In the genomic region with DNA sequence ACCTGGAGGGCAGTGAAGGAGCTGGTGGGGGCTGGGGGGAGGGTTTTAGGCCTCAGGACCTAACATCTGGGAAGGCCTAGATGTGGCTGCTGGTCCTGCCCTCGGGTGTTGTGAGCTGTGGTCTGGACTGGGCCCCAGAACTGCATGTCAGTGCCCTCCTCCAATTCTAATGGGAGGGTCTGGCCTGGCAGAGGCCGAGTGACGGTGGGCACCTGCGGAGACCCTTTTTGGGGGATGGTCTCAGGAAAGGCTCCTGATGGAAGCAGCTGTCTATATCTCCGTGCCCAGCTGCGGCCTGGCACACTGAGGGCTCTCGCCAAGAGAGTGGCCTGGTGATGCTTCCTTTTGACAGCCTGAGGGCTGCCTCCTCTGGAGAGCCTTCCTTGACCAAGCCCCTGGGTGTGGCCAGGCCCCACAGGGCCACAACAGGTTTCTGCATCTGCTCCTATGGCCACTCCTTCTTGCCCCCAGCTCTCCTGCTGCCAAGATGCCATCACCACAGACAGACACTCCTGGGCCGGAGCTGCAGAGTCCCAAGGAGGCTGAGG, we compare ENCODE assay signal across 21 cellular contexts. TPM values are rescaled to one million over a fixed set of nuclear protein-coding genes. Genes with fewer than 3 reads are reported as not detected.
DNase-seq lines count a peak whose midpoint lies in the region; ATAC-seq, FAIRE-seq and TF ChIP-seq lines count a peak whose summit lies in the region.
"Had no signal": no experiment of that assay in that cellular context is flagged by ENCODE, and none has a peak within 500 bp of the region (broad histone marks: within the 10 kb centered on the region; RNA-seq: fewer than 3 reads in every experiment).

No MANE protein-coding gene starts in this region.

- peaks cover 57% of the 10 kb centered on the region for H3K4me1 Mint-ChIP-seq in nephron progenitor cell
- H3K4me1 Mint-ChIP-seq in stimulated activated effector memory CD8-positive, alpha-beta T cell treated with anti-CD3 and anti-CD28 coated beads, Interleukin-12 subunit alpha, Interleukin-12 subunit beta, amount 100 ng/mL, for 72 hours = peaks cover 7% of the 10 kb centered on the region

- RAD21 ChIA-PET in GM12878 (lab: Charles Lee; ENCODE audit: unreplicated experiment) = interaction anchor here (0.6 to 3.2 kb wide), 6 partner anchors 26 to 403 kb away, joined by 3 to 14 read pairs (median 6); no protein-coding TSS in a partner anchor

- no peak overlapping the region for H2AFZ ChIP-seq in GM12878 (ENCODE audit: control insufficient read depth, low read depth, low read length)

- H3K36me3 ChIP-seq in H7 (replicated peaks; ENCODE audit: control insufficient read depth, insufficient read depth, low read length) (no peaks in the 10 kb centered on the region), GM12878 (ENCODE audit: control insufficient read depth in 2 of 2, insufficient read depth in 2 of 2, low read length in 1 of 2) (no peaks in the 10 kb centered on the region)

- TF ChIP-seq EP300 in GM12878 (IDR thresholded peaks at IDR 0.05; ENCODE audit: borderline replicate concordance in 1 of 2, control insufficient read depth in 1 of 2, low read depth in 2 of 2, low read length in 2 of 2) = no peak

- 87% methylated on average over 8 of the region's 8 CpGs for WGBS in GM12878 (ENCODE audit: insufficient coverage, insufficient replicate concordance, low lambda C conversion rate, missing lambda C conversion rate)

- no peaks in the 10 kb centered on the region for H4K20me1 ChIP-seq in GM12878 (ENCODE audit: control insufficient read depth, insufficient read depth)

- H3K4me1 ChIP-seq in GM12878 (ENCODE audit: control insufficient read depth, insufficient read depth, low read length) = peaks cover 18% of the 10 kb centered on the region

- TF ChIP-seq CTCF in GM12878 (IDR thresholded peaks at IDR 0.05 in 2 of 3, conservative IDR thresholded peaks at IDR 0.05 in 1 of 3; ENCODE audit: control insufficient read depth in 2 of 3, extremely low read depth in 1 of 3, insufficient read depth in 1 of 3, low read depth in 3 of 3, low read length in 3 of 3) = no peak
- TF ChIP-seq CTCF in nephron progenitor cell (IDR thresholded peaks at IDR 0.05) = no peak

- ATAC-seq in GM12878 (peak; percentile 4; the same call in 1 of the 3 replicates), HG02981 (IDR thresholded peaks at IDR 0.05; ENCODE audit: unreplicated experiment) (no peak), HG02840 (IDR thresholded peaks at IDR 0.05; ENCODE audit: low FRiP score, unreplicated experiment) (no peak)
- ATAC-seq in stimulated activated effector memory CD8-positive, alpha-beta T cell treated with anti-CD3 and anti-CD28 coated beads, Interleukin-12 subunit alpha, Interleukin-12 subunit beta, amount 100 ng/mL, for 72 hours = no peak
- ATAC-seq: Panc1 had no signal

- SMC1A ChIA-PET in GM12878 (lab: Charles Lee; ENCODE audit: uncharacterized antibody, unreplicated experiment) = interaction anchor here (1.0 to 1.8 kb wide), 5 partner anchors 21 to 405 kb away, joined by 3 to 6 read pairs (median 3); no protein-coding TSS in a partner anchor

- H3K4me2 ChIP-seq in GM12878 (ENCODE audit: control insufficient read depth, insufficient read depth) = no peak overlapping the region

- peaks cover 18% of the 10 kb centered on the region for H3K27me3 Mint-ChIP-seq in nephron progenitor cell (ENCODE audit: low read depth, poor library complexity)

- H3K27ac ChIP-seq in GM12878 (ENCODE audit: control insufficient read depth, insufficient read depth) = no peak overlapping the region
- H3K27ac ChIP-seq: SK-N-MC had no signal

- TF ChIP-seq RAD21 in GM12878 (IDR thresholded peaks at IDR 0.05; ENCODE audit: insufficient read depth, low read depth, low read length) = no peak

- H3K9me3 ChIP-seq in GM12878 (replicated peaks; ENCODE audit: control insufficient read depth, insufficient read depth, low read length) = no peaks in the 10 kb centered on the region

- no peak for FAIRE-seq in GM12878 (lab: Jason Lieb, UNC)

- in situ Hi-C loops in GM12878 (cut with MboI) = no loop called here

- H3K27me3 ChIP-seq in H7 (ENCODE audit: control insufficient read depth, insufficient read depth, low read length) = peaks cover 12% of the 10 kb centered on the region
- H3K27me3 ChIP-seq in GM12878 (replicated peaks in 1 of 2; ENCODE audit: control insufficient read depth in 2 of 2, insufficient read depth in 2 of 2, low read length in 1 of 2) = peaks cover 5 to 11% of the 10 kb centered on the region in 2 experiments; a peak in 2 of 4 replicates

- no TSS peak for BruUV-seq in GM12878 (replicated peaks; lab: Mats Ljungman, UMichigan)

- CTCF ChIA-PET in GM12878 (lab: Yijun Ruan, JAX) = interaction anchor here (0.8 to 2.5 kb wide), 7 partner anchors 9 to 195 kb away, joined by 3 to 23 read pairs (median 7); no protein-coding TSS in a partner anchor

- no peaks in the 10 kb centered on the region for H3K79me2 ChIP-seq in GM12878 (ENCODE audit: control insufficient read depth, insufficient read depth, low read length)

- POLR2A ChIA-PET in GM12878 (lab: Charles Lee) = no interaction called here

- H3K4me3 Mint-ChIP-seq in nephron progenitor cell = no peak overlapping the region
- no peak overlapping the region for H3K4me3 Mint-ChIP-seq in stimulated activated effector memory CD8-positive, alpha-beta T cell treated with anti-CD3 and anti-CD28 coated beads, Interleukin-12 subunit alpha, Interleukin-12 subunit beta, amount 100 ng/mL, for 72 hours
- H3K4me3 Mint-ChIP-seq: CD14-positive monocyte, H9 had no signal

- H3K27ac Mint-ChIP-seq in nephron progenitor cell = no peak overlapping the region
- H3K27ac Mint-ChIP-seq in stimulated activated effector memory CD8-positive, alpha-beta T cell treated with anti-CD3 and anti-CD28 coated beads, Interleukin-12 subunit alpha, Interleukin-12 subunit beta, amount 100 ng/mL, for 72 hours = no peak overlapping the region
- H3K27ac Mint-ChIP-seq: CD14-positive monocyte had no signal

- no peaks in the 10 kb centered on the region for H3K9me3 Mint-ChIP-seq in nephron progenitor cell
- H3K9me3 Mint-ChIP-seq in stimulated activated effector memory CD8-positive, alpha-beta T cell treated with anti-CD3 and anti-CD28 coated beads, Interleukin-12 subunit alpha, Interleukin-12 subunit beta, amount 100 ng/mL, for 72 hours = no peaks in the 10 kb centered on the region
- H3K9me3 Mint-ChIP-seq: H9, IgD-negative memory B cell had no signal

- DNase-seq in 8988T (peak; percentile 20), H7 (peak; percentile 36), GM12878 (ENCODE audit: low read depth, low spot score) (no peak), nephron progenitor cell (peak; percentile 1), glomerular visceral epithelial cell (ENCODE audit: extremely low spot score) (no peak)
- no peak for DNase-seq in stimulated activated effector memory CD8-positive, alpha-beta T cell treated with anti-CD3 and anti-CD28 coated beads, Interleukin-12 subunit alpha, Interleukin-12 subunit beta, amount 100 ng/mL, for 72 hours (ENCODE audit: low spot score in 2 of 2)
- DNase-seq: COR-L47, DMS153, H9, NCI-H187, NCI-H345, Right ventricle myocardium superior had no signal

- intact Hi-C loops in GM12878 (cut with micrococcal nuclease; ENCODE audit: unreplicated experiment) = no loop called here

- H3K9ac ChIP-seq in GM12878 (ENCODE audit: control insufficient read depth, insufficient read depth, low read length) = no peak overlapping the region

- no peak overlapping the region for H3K4me3 ChIP-seq in H7 (ENCODE audit: insufficient read depth, low read depth, low read length)
- no peak overlapping the region for H3K4me3 ChIP-seq in GM12878

- H3K36me3 Mint-ChIP-seq in nephron progenitor cell (ENCODE audit: low read depth) = no peaks in the 10 kb centered on the region
- no peaks in the 10 kb centered on the region for H3K36me3 Mint-ChIP-seq in stimulated activated effector memory CD8-positive, alpha-beta T cell treated with anti-CD3 and anti-CD28 coated beads, Interleukin-12 subunit alpha, Interleukin-12 subunit beta, amount 100 ng/mL, for 72 hours
- H3K36me3 Mint-ChIP-seq: IgD-negative memory B cell had no signal

- no peak for TF ChIP-seq POLR2A in GM12878 (IDR thresholded peaks at IDR 0.05; ENCODE audit: low read depth, low read length)

RNA-seq across cellular contexts. Expression of gene EXOC3L4, which starts 5.3 kb away (rescaled TPM):
- total RNA-seq in H7 (2014; rRNA removed; shearing (Covaris generic)) = 0.21 TPM in 1 of 2 replicates, not detected in the other
- not detected in 2 replicates for total RNA-seq in GM12878 (2013; cell fraction: nucleolus; rRNA removed)
- total RNA-seq in GM12878 (2014; rRNA removed) (not detected in 2 replicates), GM12878 (2014; rRNA removed; fragmentation: Illumina TruSeq; extraction: Trizol) (not detected in 2 replicates), GM12878 (2021) (not detected in 2 replicates)
- not detected for polyA plus RNA-seq in GM12878 (2011; ENCODE audit: low read depth)
- polyA plus RNA-seq in GM12878 (2011; rRNA removed) (not detected in 2 replicates), GM12878 (2014; fragmentation: Illumina TruSeq; extraction: Trizol) (not detected in 2 replicates), GM12878 (2014; fragmentation: Nextera tagmentation; extraction: Ambion mirVana) (not detected), GM12878 (2014; rRNA removed) (not detected in 2 replicates), GM12878 (2016; fragmentation: Nextera tagmentation; extraction: Ambion mirVana) (not detected)
- not detected in 2 replicates for polyA plus RNA-seq in GM12878 (2011; cell fraction: cytosol; rRNA removed)
- 0.15 TPM in 1 of 2 replicates, not detected in the other for polyA plus RNA-seq in GM12878 (2011; cell fraction: nucleus; rRNA removed)
- not detected in 2 replicates for polyA plus RNA-seq in GM12878 (2012)
- not detected in 2 replicates for polyA minus RNA-seq in GM12878 (2011; rRNA and poly(A)+ RNA removed)
- polyA minus RNA-seq in GM12878 (2011; cell fraction: cytosol; rRNA and poly(A)+ RNA removed) = not detected in 2 replicates
- not detected in 2 replicates for polyA minus RNA-seq in GM12878 (2011; cell fraction: nucleus; rRNA and poly(A)+ RNA removed)
- total RNA-seq: A673, HT1080 had no signal
- polyA plus RNA-seq: CD14-positive monocyte, IgD-negative memory B cell had no signal

RNA-seq across cellular contexts. Expression of gene LBHD2, which starts 15.8 kb away (rescaled TPM):
- not detected in 2 replicates for total RNA-seq in H7 (2014; rRNA removed; shearing (Covaris generic))
- not detected in 2 replicates for total RNA-seq in GM12878 (2013; cell fraction: nucleolus; rRNA removed)
- total RNA-seq in GM12878 (2014; rRNA removed) (not detected in 2 replicates), GM12878 (2014; rRNA removed; fragmentation: Illumina TruSeq; extraction: Trizol) (not detected in 2 replicates), GM12878 (2021) (not detected in 2 replicates)
- polyA plus RNA-seq in GM12878 (2011; ENCODE audit: low read depth) = not detected
- polyA plus RNA-seq in GM12878 (2011; rRNA removed) (not detected in 2 replicates), GM12878 (2014; fragmentation: Illumina TruSeq; extraction: Trizol) (not detected in 2 replicates), GM12878 (2014; fragmentation: Nextera tagmentation; extraction: Ambion mirVana) (not detected), GM12878 (2014; rRNA removed) (not detected in 2 replicates), GM12878 (2016; fragmentation: Nextera tagmentation; extraction: Ambion mirVana) (not detected)
- polyA plus RNA-seq in GM12878 (2011; cell fraction: cytosol; rRNA removed) = not detected in 2 replicates
- not detected in 2 replicates for polyA plus RNA-seq in GM12878 (2011; cell fraction: nucleus; rRNA removed)
- not detected in 2 replicates for polyA plus RNA-seq in GM12878 (2012)
- not detected in 2 replicates for polyA minus RNA-seq in GM12878 (2011; rRNA and poly(A)+ RNA removed)
- polyA minus RNA-seq in GM12878 (2011; cell fraction: cytosol; rRNA and poly(A)+ RNA removed) = not detected in 2 replicates
- not detected in 2 replicates for polyA minus RNA-seq in GM12878 (2011; cell fraction: nucleus; rRNA and poly(A)+ RNA removed)
- total RNA-seq: H9, HT1080, LHCN-M2, Right ventricle myocardium superior had no signal
- polyA plus RNA-seq: CD14-positive monocyte, IgD-negative memory B cell had no signal

RNA-seq across cellular contexts. Expression of gene TNFAIP2, which starts 23.5 kb away (rescaled TPM):
- 30.1 and 38.7 TPM in 2 replicates for total RNA-seq in H7 (2014; rRNA removed; shearing (Covaris generic))
- 228 and 277 TPM in 2 replicates for total RNA-seq in GM12878 (2013; cell fraction: nucleolus; rRNA removed)
- total RNA-seq in GM12878 (2014; rRNA removed) = 75.4 and 81.6 TPM in 2 replicates
- 51.0 and 58.3 TPM in 2 replicates for total RNA-seq in GM12878 (2014; rRNA removed; fragmentation: Illumina TruSeq; extraction: Trizol)
- total RNA-seq in GM12878 (2021) = 107 and 116 TPM in 2 replicates
- polyA plus RNA-seq in GM12878 (2011; ENCODE audit: low read depth) = 25.2 TPM
- polyA plus RNA-seq in GM12878 (2011; rRNA removed) = 38.5 and 66.7 TPM in 2 replicates
- polyA plus RNA-seq in GM12878 (2011; cell fraction: cytosol; rRNA removed) = 82.8 and 101 TPM in 2 replicates
- polyA plus RNA-seq in GM12878 (2011; cell fraction: nucleus; rRNA removed) = 340 and 362 TPM in 2 replicates
- 41.1 and 61.7 TPM in 2 replicates for polyA plus RNA-seq in GM12878 (2012)
- 36.8 and 67.5 TPM in 2 replicates for polyA plus RNA-seq in GM12878 (2014; fragmentation: Illumina TruSeq; extraction: Trizol)
- 100 to 1,000 TPM in 1 of 2 experiments, 10 to 100 TPM in 1; 85.6 to 106 TPM for polyA plus RNA-seq in GM12878 (2014; fragmentation: Nextera tagmentation; extraction: Ambion mirVana)
- polyA plus RNA-seq in GM12878 (2014; rRNA removed) = 137 and 150 TPM in 2 replicates
- 1 to 10 TPM; 7.1 TPM for polyA plus RNA-seq in GM12878 (2016; fragmentation: Nextera tagmentation; extraction: Ambion mirVana)
- polyA minus RNA-seq in GM12878 (2011; rRNA and poly(A)+ RNA removed) = 29.0 and 63.6 TPM in 2 replicates
- polyA minus RNA-seq in GM12878 (2011; cell fraction: cytosol; rRNA and poly(A)+ RNA removed) = 40.4 and 44.5 TPM in 2 replicates
- 25.3 and 36.6 TPM in 2 replicates for polyA minus RNA-seq in GM12878 (2011; cell fraction: nucleus; rRNA and poly(A)+ RNA removed)
- polyA plus RNA-seq: IgD-negative memory B cell had no signal

RNA-seq across cellular contexts. Expression of gene CDC42BPB, which starts 42.5 kb away (rescaled TPM):
- 56.1 and 59.8 TPM in 2 replicates for total RNA-seq in H7 (2014; rRNA removed; shearing (Covaris generic))
- total RNA-seq in GM12878 (2013; cell fraction: nucleolus; rRNA removed) = 103 and 127 TPM in 2 replicates
- total RNA-seq in GM12878 (2014; rRNA removed) (15.3 and 19.9 TPM in 2 replicates), GM12878 (2014; rRNA removed; fragmentation: Illumina TruSeq; extraction: Trizol) (10.0 and 10.7 TPM in 2 replicates), GM12878 (2021) (20.3 and 22.0 TPM in 2 replicates)
- 9.3 TPM for polyA plus RNA-seq in GM12878 (2011; ENCODE audit: low read depth)
- polyA plus RNA-seq in GM12878 (2011; rRNA removed) (17.4 and 22.1 TPM in 2 replicates), GM12878 (2014; fragmentation: Illumina TruSeq; extraction: Trizol) (8.4 and 15.9 TPM in 2 replicates), GM12878 (2014; fragmentation: Nextera tagmentation; extraction: Ambion mirVana) (under 1 TPM; 0.42 to 0.46 TPM), GM12878 (2014; rRNA removed) (18.3 and 23.6 TPM in 2 replicates), GM12878 (2016; fragmentation: Nextera tagmentation; extraction: Ambion mirVana) (1 to 10 TPM in 1 of 2 experiments, under 1 TPM in 1; 0.82 to 1.7 TPM)
- polyA plus RNA-seq in GM12878 (2011; cell fraction: cytosol; rRNA removed) = 23.8 and 26.2 TPM in 2 replicates
- polyA plus RNA-seq in GM12878 (2011; cell fraction: nucleus; rRNA removed) = 61.2 and 90.5 TPM in 2 replicates
- 12.2 and 14.2 TPM in 2 replicates for polyA plus RNA-seq in GM12878 (2012)
- 44.8 and 46.7 TPM in 2 replicates for polyA minus RNA-seq in GM12878 (2011; rRNA and poly(A)+ RNA removed)
- 14.2 and 15.8 TPM in 2 replicates for polyA minus RNA-seq in GM12878 (2011; cell fraction: cytosol; rRNA and poly(A)+ RNA removed)
- 20.3 and 38.5 TPM in 2 replicates for polyA minus RNA-seq in GM12878 (2011; cell fraction: nucleus; rRNA and poly(A)+ RNA removed)

Comparison
In these comparisons a context has a peak if more than half of its experiments do, and no peak if none do; other contexts are left out.
1. DNase-seq: peak in 8988T (single experiment), H7 (single experiment) and nephron progenitor cell (single experiment); none in GM12878 (single experiment), glomerular visceral epithelial cell (single experiment) and stimulated activated effector memory CD8-positive, alpha-beta T cell treated with anti-CD3 and anti-CD28 coated beads, Interleukin-12 subunit alpha, Interleukin-12 subunit beta, amount 100 ng/mL, for 72 hours (0 of 2).